Comparison of ENCODE assay signal across 14 cellular contexts in the genomic region with DNA sequence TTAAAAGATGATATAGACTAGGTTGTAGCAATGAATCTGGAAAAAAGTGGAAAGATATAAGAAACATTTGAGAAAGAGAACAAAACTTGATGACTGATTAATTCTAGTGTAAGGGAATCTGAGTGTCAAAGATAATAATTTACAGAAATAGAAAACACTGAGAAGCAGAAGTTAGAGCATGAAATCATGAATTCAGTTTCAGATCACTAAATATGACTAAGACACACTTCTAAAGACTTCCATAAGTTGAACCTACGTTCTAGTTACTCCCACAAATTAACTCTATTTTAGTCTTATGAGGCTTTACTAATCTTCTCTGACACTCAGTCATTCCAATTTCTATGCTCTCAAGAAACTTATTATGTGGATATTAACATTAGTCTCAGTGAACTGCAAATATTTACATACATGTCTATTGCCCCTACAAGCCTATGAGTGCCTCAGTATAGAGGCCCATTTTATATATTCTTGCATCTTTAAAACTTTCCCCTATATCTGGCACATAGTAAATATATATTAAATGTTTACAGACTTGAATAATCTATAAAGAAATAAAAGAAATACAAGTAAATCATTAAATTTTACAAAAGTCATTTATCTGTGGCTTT. TPM values are rescaled to one million over a fixed set of nuclear protein-coding genes. Genes with fewer than 3 reads are reported as not detected.
DNase-seq lines count a peak whose midpoint lies in the region; ATAC-seq and TF ChIP-seq lines count a peak whose summit lies in the region.
"Had no signal": no experiment of that assay in that cellular context is flagged by ENCODE, and none has a peak within 500 bp of the region (broad histone marks: within the 10 kb centered on the region; RNA-seq: fewer than 3 reads in every experiment).

No MANE protein-coding gene starts in this region.

- H3K4me3 Mint-ChIP-seq in memory B cell: no peak overlapping the region
- H3K4me3 Mint-ChIP-seq in T-helper 17 cell: no peak overlapping the region
- H3K4me3 Mint-ChIP-seq: HFFc6 had no signal

- no peak for TF ChIP-seq CTCF in OCI-LY7 (conservative IDR thresholded peaks at IDR 0.05; ENCODE audit: low read length)

- POLR2A ChIA-PET in OCI-LY7 (lab: Charles Lee): no interaction called here

- intact Hi-C loops in OCI-LY7 (cut with micrococcal nuclease; ENCODE audit: unreplicated experiment): no loop called here

- no peak overlapping the region for H3K4me2 ChIP-seq in OCI-LY7 (ENCODE audit: low read length)

- no TSS peak for BruUV-seq in OCI-LY7 (replicated peaks; lab: Mats Ljungman, UMichigan)

- H2AFZ ChIP-seq in OCI-LY7 (ENCODE audit: low read length): no peak overlapping the region

- H3K79me2 ChIP-seq in OCI-LY7 (ENCODE audit: insufficient read depth, low read depth, low read length): no peaks in the 10 kb centered on the region

- H3K27ac Mint-ChIP-seq in memory B cell (peak overlapping the region; percentile 4), T-helper 17 cell (no peak overlapping the region)
- H3K27ac Mint-ChIP-seq: HFFc6 had no signal

- H3K36me3 ChIP-seq in OCI-LY7 (ENCODE audit: insufficient read depth, low read length): peaks cover 84% of the 10 kb centered on the region

- H4K20me1 ChIP-seq in OCI-LY7 (ENCODE audit: insufficient read depth, low read length): no peaks in the 10 kb centered on the region

- no peak overlapping the region for H3K4me3 ChIP-seq in OCI-LY7 (ENCODE audit: low read depth, low read length, poor library complexity, severe bottlenecking)
- H3K4me3 ChIP-seq: lung had no signal

- CTCF ChIA-PET in OCI-LY7 (lab: Charles Lee; ENCODE audit: unreplicated experiment): no interaction called here

- H3K27me3 Mint-ChIP-seq in memory B cell (no peaks in the 10 kb centered on the region), T-helper 17 cell (no peaks in the 10 kb centered on the region)

- H3K4me1 ChIP-seq in OCI-LY7 (ENCODE audit: insufficient read depth, low read length, poor library complexity, severe bottlenecking): no peaks in the 10 kb centered on the region

- no peak overlapping the region for H3K27ac ChIP-seq in OCI-LY7 (ENCODE audit: low read depth, low read length, poor library complexity, severe bottlenecking)

- H3K9me3 ChIP-seq in T-helper 17 cell (ENCODE audit: control insufficient read depth, low read length, poor library complexity, severe bottlenecking): no peaks in the 10 kb centered on the region
- H3K9me3 ChIP-seq in OCI-LY7 (ENCODE audit: low read length): no peaks in the 10 kb centered on the region

- ATAC-seq in GM21825 (IDR thresholded peaks at IDR 0.05; ENCODE audit: unreplicated experiment) (peak; percentile 88), HG03432 (IDR thresholded peaks at IDR 0.05; ENCODE audit: unreplicated experiment) (peak; percentile 93), memory B cell (ENCODE audit: low read depth) (no peak), T-helper 17 cell (no peak)

- H3K36me3 Mint-ChIP-seq in memory B cell (peaks cover 27% of the 10 kb centered on the region), T-helper 17 cell (ENCODE audit: low read depth) (peaks cover 14% of the 10 kb centered on the region)

- H3K4me1 Mint-ChIP-seq in memory B cell (no peaks in the 10 kb centered on the region), T-helper 17 cell (peaks cover 4% of the 10 kb centered on the region)

- H3K9me2 ChIP-seq in OCI-LY7 (ENCODE audit: insufficient read depth, low read length): no peaks in the 10 kb centered on the region

- DNase-seq in SIG-M5 treated with dmso at 0.1 percent for 504 hours (lab: John Stamatoyannopoulos, UW; ENCODE audit: unreplicated experiment) (peak; percentile 19), SIG-M5 (lab: John Stamatoyannopoulos, UW) (no peak), memory B cell (ENCODE audit: low spot score in 2 of 2) (no peak), T-helper 17 cell (no peak), OCI-LY7 (ENCODE audit: low spot score) (no peak)
- DNase-seq in activated naive CD4-positive, alpha-beta T cell (lab: John Stamatoyannopoulos, UW): no peak
- DNase-seq: 8988T; activated CD8-positive, alpha-beta memory T cell treated with anti-CD3 and anti-CD28 coated beads, Interleukin-2, amount 50 U/mL, for 4 hours; HFFc6; NCI-H1436; SHP77 had no signal

- no peaks in the 10 kb centered on the region for H3K9me3 Mint-ChIP-seq in memory B cell
- H3K9me3 Mint-ChIP-seq: HFFc6 had no signal

RNA-seq across cellular contexts. Expression of gene IBTK, which starts 30.4 kb away (rescaled TPM):
- total RNA-seq in T-helper 17 cell (10 to 100 TPM; 20.3 to 22.2 TPM), OCI-LY7 (2022) (31.0 and 33.8 TPM in 2 replicates)
- total RNA-seq in OCI-LY7 (2014; rRNA removed; shearing (Covaris generic)): 16.6 and 18.6 TPM in 2 replicates

Comparison
In these comparisons a context has a peak if more than half of its experiments do, and no peak if none do; other contexts are left out.
1. ATAC-seq: peak in GM21825 (single experiment) and HG03432 (single experiment); none in memory B cell (single experiment) and T-helper 17 cell (single experiment).